Comparison of ENCODE assay signal across 17 cellular contexts in the genomic region with DNA sequence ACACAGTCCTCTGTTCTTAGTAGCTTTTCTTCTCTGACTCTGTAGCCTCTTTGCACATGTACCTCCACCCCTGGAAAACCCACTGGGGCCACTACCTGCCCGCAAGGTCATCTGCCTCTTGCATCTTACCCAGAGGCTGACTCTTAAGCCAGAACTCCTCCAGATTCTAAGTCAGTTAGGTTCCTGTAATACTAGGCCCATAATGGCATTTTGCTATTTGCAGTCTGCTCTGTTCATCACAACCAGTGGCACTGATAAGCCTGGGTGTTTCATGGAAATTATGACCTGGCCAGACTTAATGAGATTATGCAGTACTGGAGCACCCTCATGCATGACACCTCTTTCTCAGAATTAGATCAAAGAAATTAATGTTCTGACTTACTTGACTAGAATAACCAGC. TPM values are rescaled to one million over a fixed set of nuclear protein-coding genes. Genes with fewer than 3 reads are reported as not detected.
A peak's percentile ranks its signal among the peaks of the same experiment; 100 is the strongest.
DNase-seq lines count a peak whose midpoint lies in the region; ATAC-seq and TF ChIP-seq lines count a peak whose summit lies in the region.
"Had no signal": no experiment of that assay in that cellular context is flagged by ENCODE, and none has a peak within 500 bp of the region (broad histone marks: within the 10 kb centered on the region; RNA-seq: fewer than 3 reads in every experiment).

No MANE protein-coding gene starts in this region.

- DNase-seq in stimulated activated naive CD4-positive, alpha-beta T cell treated with Interleukin-2 at 50 U/mL for 16 hours (lab: John Stamatoyannopoulos, UW) = peak; percentile 41
- DNase-seq in stimulated activated naive CD4-positive, alpha-beta T cell (lab: John Stamatoyannopoulos, UW) = no peak
- peak; percentile 16 for DNase-seq in stimulated activated CD4-positive, alpha-beta T cell treated with anti-CD3 and anti-CD28 coated beads, Interleukin-4, amount 100 ng/mL, for 1 hour
- DNase-seq in inferior parietal cortex (ENCODE audit: extremely low spot score) (no peak), nucleus accumbens (lab: John Stamatoyannopoulos, UW) (no peak)
- no peak for DNase-seq in CD8-positive, alpha-beta T cell
- DNase-seq in effector memory CD8-positive, alpha-beta T cell = no peak
- DNase-seq: esophagus squamous epithelium, GDM1, heart left ventricle, NCI-H2029, NCI-H69, stomach had no signal

- CTCF ChIA-PET in CD8-positive, alpha-beta T cell (lab: Charles Lee) = interaction anchor here (1.3 to 3.3 kb wide), 2 partner anchors 94 to 411 kb away, joined by 3 to 19 read pairs; no protein-coding TSS in a partner anchor

- H3K27me3 Mint-ChIP-seq in activated naive CD8-positive, alpha-beta T cell = no peaks in the 10 kb centered on the region
- H3K27me3 Mint-ChIP-seq in CD8-positive, alpha-beta T cell (ENCODE audit: low read depth) = peaks cover 7% of the 10 kb centered on the region
- peaks cover 7 to 14% of the 10 kb centered on the region in 2 donors for H3K27me3 Mint-ChIP-seq in effector memory CD8-positive, alpha-beta T cell

- H3K36me3 Mint-ChIP-seq in activated naive CD8-positive, alpha-beta T cell = peaks cover 2% of the 10 kb centered on the region
- H3K36me3 Mint-ChIP-seq in CD8-positive, alpha-beta T cell = no peaks in the 10 kb centered on the region
- H3K36me3 Mint-ChIP-seq in effector memory CD8-positive, alpha-beta T cell (ENCODE audit: insufficient read depth) = no peaks in the 10 kb centered on the region

- no peaks in the 10 kb centered on the region for H3K9me3 ChIP-seq in CD8-positive, alpha-beta T cell (ENCODE audit: low read length)
- H3K9me3 ChIP-seq: esophagus squamous epithelium, stomach had no signal

- ATAC-seq in CD8-positive, alpha-beta T cell = no peak
- ATAC-seq in effector memory CD8-positive, alpha-beta T cell (replicated peaks) = no peak

- H3K36me3 ChIP-seq in CD8-positive, alpha-beta T cell (ENCODE audit: insufficient read depth, low read length) = no peaks in the 10 kb centered on the region
- H3K36me3 ChIP-seq: esophagus squamous epithelium, heart left ventricle, stomach had no signal

- intact Hi-C loops in CD8-positive, alpha-beta T cell (cut with DNase I, micrococcal nuclease) = no loop called here

- H3K27ac ChIP-seq in CD8-positive, alpha-beta T cell (ENCODE audit: low read depth, low read length) = no peak overlapping the region
- H3K27ac ChIP-seq: esophagus squamous epithelium, heart left ventricle, RWPE1, stomach had no signal

- TF ChIP-seq CTCF in CD8-positive, alpha-beta T cell (IDR thresholded peaks at IDR 0.05) = no peak

- H3K27ac Mint-ChIP-seq in activated naive CD8-positive, alpha-beta T cell = peak overlapping the region; percentile 99
- H3K27ac Mint-ChIP-seq in CD8-positive, alpha-beta T cell = no peak overlapping the region
- H3K27ac Mint-ChIP-seq in effector memory CD8-positive, alpha-beta T cell = no peak overlapping the region
- H3K27ac Mint-ChIP-seq: dendritic cell treated with granulocyte-macrophage colony-stimulating factor and Interleukin-4, amounts not matched to agents 40 ng/mL and 50 ng/mL, for 4 days; T-helper 1 cell treated with Interleukin-12 subunit alpha and Interleukin-12 subunit beta and Interleukin-4 antibody, amounts not matched to agents 30 μg/mL and 1 μg/mL, for 36 hours had no signal

- no peak overlapping the region for H3K4me3 ChIP-seq in CD8-positive, alpha-beta T cell (ENCODE audit: low read depth, low read length)
- H3K4me3 ChIP-seq: esophagus squamous epithelium, heart left ventricle, stomach had no signal

- H3K4me3 Mint-ChIP-seq in activated naive CD8-positive, alpha-beta T cell = peak overlapping the region; percentile 75
- H3K4me3 Mint-ChIP-seq in CD8-positive, alpha-beta T cell = no peak overlapping the region
- no peak overlapping the region for H3K4me3 Mint-ChIP-seq in effector memory CD8-positive, alpha-beta T cell
- H3K4me3 Mint-ChIP-seq: dendritic cell treated with granulocyte-macrophage colony-stimulating factor and Interleukin-4, amounts not matched to agents 40 ng/mL and 50 ng/mL, for 4 days; T-helper 1 cell treated with Interleukin-12 subunit alpha and Interleukin-12 subunit beta and Interleukin-4 antibody, amounts not matched to agents 30 μg/mL and 1 μg/mL, for 36 hours had no signal

- H3K27me3 ChIP-seq in CD8-positive, alpha-beta T cell (ENCODE audit: insufficient read depth, low read length) = no peaks in the 10 kb centered on the region

- H3K4me1 Mint-ChIP-seq in activated naive CD8-positive, alpha-beta T cell (ENCODE audit: low read depth) = peaks cover 36% of the 10 kb centered on the region
- H3K4me1 Mint-ChIP-seq in CD8-positive, alpha-beta T cell (ENCODE audit: low read depth) = no peaks in the 10 kb centered on the region
- no peaks in the 10 kb centered on the region for H3K4me1 Mint-ChIP-seq in effector memory CD8-positive, alpha-beta T cell (ENCODE audit: low read depth in 2 of 2)

- H3K9me3 Mint-ChIP-seq in activated naive CD8-positive, alpha-beta T cell (ENCODE audit: low read depth) = peaks cover 3% of the 10 kb centered on the region
- H3K9me3 Mint-ChIP-seq in CD8-positive, alpha-beta T cell = peaks cover 2% of the 10 kb centered on the region
- H3K9me3 Mint-ChIP-seq in effector memory CD8-positive, alpha-beta T cell = no peaks in the 10 kb centered on the region
- H3K9me3 Mint-ChIP-seq: dendritic cell treated with granulocyte-macrophage colony-stimulating factor and Interleukin-4, amounts not matched to agents 40 ng/mL and 50 ng/mL, for 4 days had no signal

- H3K4me1 ChIP-seq in CD8-positive, alpha-beta T cell (ENCODE audit: insufficient read depth, low read length) = no peaks in the 10 kb centered on the region
- H3K4me1 ChIP-seq: heart left ventricle, stomach had no signal

- POLR2A ChIA-PET in CD8-positive, alpha-beta T cell (lab: Charles Lee) = no interaction called here

RNA-seq across cellular contexts. Expression of gene ATG7, which starts 31.7 kb away (rescaled TPM):
- total RNA-seq in CD8-positive, alpha-beta T cell = 10 to 100 TPM; 21.3 to 23.8 TPM

Comparison
In these comparisons a context has a peak if more than half of its experiments do, and no peak if none do; other contexts are left out.
1. DNase-seq: peak in stimulated activated naive CD4-positive, alpha-beta T cell treated with Interleukin-2 at 50 U/mL for 16 hours (single experiment) and stimulated activated CD4-positive, alpha-beta T cell treated with anti-CD3 and anti-CD28 coated beads, Interleukin-4, amount 100 ng/mL, for 1 hour (single experiment); none in stimulated activated naive CD4-positive, alpha-beta T cell (0 of 6), inferior parietal cortex (single experiment), CD8-positive, alpha-beta T cell (0 of 7), effector memory CD8-positive, alpha-beta T cell (0 of 3) and nucleus accumbens (0 of 56).